Comparison of ENCODE assay signal across 1 cellular context in the genomic region with DNA sequence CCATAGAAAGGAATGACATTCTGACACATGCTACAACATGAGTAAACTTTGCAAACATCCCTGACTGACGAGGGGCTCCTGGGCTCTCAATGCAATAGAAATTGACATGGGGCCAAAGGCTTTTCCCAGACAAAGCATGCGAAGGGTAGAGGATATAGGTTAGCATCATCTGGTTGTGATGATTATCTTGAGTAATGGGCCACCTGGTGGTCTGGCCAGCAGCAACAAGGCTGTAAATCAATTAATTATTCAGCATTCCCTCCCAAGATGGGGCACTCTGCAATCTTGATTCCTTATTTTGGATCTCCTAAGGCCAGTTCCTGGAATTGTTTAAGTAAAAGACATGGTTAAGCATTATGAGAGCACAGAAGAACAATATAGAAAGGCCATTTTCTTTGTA.
TF ChIP-seq lines count a peak whose summit lies in the region.

No MANE protein-coding gene starts in this region.

TF ChIP-seq in SK-N-SH treated with all-trans-retinoic acid at 6 μM for 48 hours, 23 proteins besides CTCF, POLR2A, EP300 and RAD21 (continued from another document):
- TF ChIP-seq, protein P1, sequence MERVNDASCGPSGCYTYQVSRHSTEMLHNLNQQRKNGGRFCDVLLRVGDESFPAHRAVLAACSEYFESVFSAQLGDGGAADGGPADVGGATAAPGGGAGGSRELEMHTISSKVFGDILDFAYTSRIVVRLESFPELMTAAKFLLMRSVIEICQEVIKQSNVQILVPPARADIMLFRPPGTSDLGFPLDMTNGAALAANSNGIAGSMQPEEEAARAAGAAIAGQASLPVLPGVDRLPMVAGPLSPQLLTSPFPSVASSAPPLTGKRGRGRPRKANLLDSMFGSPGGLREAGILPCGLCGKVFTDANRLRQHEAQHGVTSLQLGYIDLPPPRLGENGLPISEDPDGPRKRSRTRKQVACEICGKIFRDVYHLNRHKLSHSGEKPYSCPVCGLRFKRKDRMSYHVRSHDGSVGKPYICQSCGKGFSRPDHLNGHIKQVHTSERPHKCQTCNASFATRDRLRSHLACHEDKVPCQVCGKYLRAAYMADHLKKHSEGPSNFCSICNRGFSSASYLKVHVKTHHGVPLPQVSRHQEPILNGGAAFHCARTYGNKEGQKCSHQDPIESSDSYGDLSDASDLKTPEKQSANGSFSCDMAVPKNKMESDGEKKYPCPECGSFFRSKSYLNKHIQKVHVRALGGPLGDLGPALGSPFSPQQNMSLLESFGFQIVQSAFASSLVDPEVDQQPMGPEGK (CRISPR knock-in tag; IDR thresholded peaks at IDR 0.05; ENCODE audit: borderline replicate concordance), result no peak
- TF ChIP-seq OSR1 (CRISPR knock-in tag; IDR thresholded peaks at IDR 0.05) (no peak), BACH2 (CRISPR knock-in tag; IDR thresholded peaks at IDR 0.05; ENCODE audit: borderline replicate concordance) (no peak), PPARA (CRISPR knock-in tag; IDR thresholded peaks at IDR 0.05; ENCODE audit: borderline replicate concordance) (no peak), ESRRG (CRISPR knock-in tag; IDR thresholded peaks at IDR 0.05) (no peak), TOX (CRISPR knock-in tag; IDR thresholded peaks at IDR 0.05; ENCODE audit: borderline replicate concordance) (no peak), ZFP3 (CRISPR knock-in tag; IDR thresholded peaks at IDR 0.05) (no peak), SNAI2 (CRISPR knock-in tag; IDR thresholded peaks at IDR 0.05) (no peak), ISL1 (CRISPR knock-in tag; IDR thresholded peaks at IDR 0.05) (peak; percentile 44), CSDC2 (CRISPR knock-in tag; IDR thresholded peaks at IDR 0.05) (no peak), TCF4 (CRISPR knock-in tag; IDR thresholded peaks at IDR 0.05; ENCODE audit: borderline replicate concordance) (peak; percentile 76; the same call in 1 of the 2 replicates)
- TF ChIP-seq, protein P2, sequence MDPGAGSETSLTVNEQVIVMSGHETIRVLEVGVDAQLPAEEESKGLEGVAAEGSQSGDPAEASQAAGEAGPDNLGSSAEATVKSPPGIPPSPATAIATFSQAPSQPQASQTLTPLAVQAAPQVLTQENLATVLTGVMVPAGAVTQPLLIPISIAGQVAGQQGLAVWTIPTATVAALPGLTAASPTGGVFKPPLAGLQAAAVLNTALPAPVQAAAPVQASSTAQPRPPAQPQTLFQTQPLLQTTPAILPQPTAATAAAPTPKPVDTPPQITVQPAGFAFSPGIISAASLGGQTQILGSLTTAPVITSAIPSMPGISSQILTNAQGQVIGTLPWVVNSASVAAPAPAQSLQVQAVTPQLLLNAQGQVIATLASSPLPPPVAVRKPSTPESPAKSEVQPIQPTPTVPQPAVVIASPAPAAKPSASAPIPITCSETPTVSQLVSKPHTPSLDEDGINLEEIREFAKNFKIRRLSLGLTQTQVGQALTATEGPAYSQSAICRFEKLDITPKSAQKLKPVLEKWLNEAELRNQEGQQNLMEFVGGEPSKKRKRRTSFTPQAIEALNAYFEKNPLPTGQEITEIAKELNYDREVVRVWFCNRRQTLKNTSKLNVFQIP (CRISPR knock-in tag; IDR thresholded peaks at IDR 0.05; ENCODE audit: borderline replicate concordance, low read depth), result no peak
